In the genomic region with DNA sequence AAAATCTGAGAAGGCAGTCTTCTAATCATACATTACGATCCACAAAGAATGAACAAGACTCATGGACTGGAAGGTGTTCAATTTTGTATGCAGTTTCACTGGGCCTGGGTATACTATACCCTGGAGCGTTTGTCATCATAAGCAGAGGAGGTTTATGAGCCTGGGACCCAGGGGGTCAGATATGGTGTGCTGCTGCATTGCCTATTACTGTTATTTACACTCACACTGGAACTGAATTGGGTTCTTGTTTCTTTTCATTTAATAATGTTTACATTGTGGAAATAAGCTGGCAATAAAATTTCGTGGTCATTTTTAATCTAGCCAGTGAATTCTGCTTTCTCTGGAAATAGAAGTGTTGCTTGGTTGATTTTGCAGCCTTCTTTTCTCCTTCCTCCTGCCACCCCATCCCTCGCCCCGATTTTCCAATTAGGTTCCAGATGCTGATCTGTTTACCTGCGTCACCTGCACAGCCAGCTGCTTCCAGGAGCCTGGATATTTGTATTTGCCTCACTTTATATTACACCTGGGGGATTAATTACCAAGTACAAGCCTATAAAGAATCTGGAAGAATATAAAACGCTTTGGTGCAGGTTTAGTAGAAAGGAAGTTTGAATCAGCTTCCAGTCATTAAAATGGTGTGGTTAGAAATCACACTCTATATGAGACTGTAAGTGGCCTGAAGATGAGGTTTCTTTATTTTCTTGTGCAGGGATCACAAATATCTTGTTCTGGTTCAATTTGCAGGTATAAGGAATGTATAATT, we compare ENCODE assay signal across 1 cellular context.
TF ChIP-seq lines count a peak whose summit lies in the region.

No MANE protein-coding gene starts in this region.

TF ChIP-seq in HEK293, 187 proteins besides CTCF, POLR2A, EP300 and RAD21 (continued from another document and continues in another):
- TF ChIP-seq ZNF24 (tag by site-specific recombination; IDR thresholded peaks at IDR 0.05): no peak
- no peak for TF ChIP-seq ZNF416 (tag by site-specific recombination; IDR thresholded peaks at IDR 0.05)
- peak; percentile 68; the same call in 1 of the 2 replicates for TF ChIP-seq OVOL3 (tag by site-specific recombination; IDR thresholded peaks at IDR 0.05)
- TF ChIP-seq GLIS2 (tag by site-specific recombination; IDR thresholded peaks at IDR 0.05): 0 out of 2 replicates have a peak, but pooled peaks have one; percentile 16
- TF ChIP-seq ZNF398 (tag by site-specific recombination; IDR thresholded peaks at IDR 0.05): no peak
- peak; percentile 72; the same call in 1 of the 2 replicates for TF ChIP-seq KLF7 (tag by site-specific recombination; IDR thresholded peaks at IDR 0.05; ENCODE audit: borderline replicate concordance)
- no peak for TF ChIP-seq ZNF449 (tag by site-specific recombination; IDR thresholded peaks at IDR 0.05)
- no peak for TF ChIP-seq SALL2 (tag by site-specific recombination; IDR thresholded peaks at IDR 0.05; ENCODE audit: borderline replicate concordance)
- TF ChIP-seq ZNF558 (tag by site-specific recombination; IDR thresholded peaks at IDR 0.05): no peak
- TF ChIP-seq ZNF626 (tag by site-specific recombination; IDR thresholded peaks at IDR 0.05): no peak
- TF ChIP-seq ZNF146 (tag by site-specific recombination; IDR thresholded peaks at IDR 0.05): no peak
- no peak for TF ChIP-seq ZNF664 (tag by site-specific recombination; IDR thresholded peaks at IDR 0.05)
- no peak for TF ChIP-seq ZNF354C (tag by site-specific recombination; IDR thresholded peaks at IDR 0.05; ENCODE audit: borderline replicate concordance, low read depth)
- TF ChIP-seq BCL11B (tag by site-specific recombination; IDR thresholded peaks at IDR 0.05; ENCODE audit: low read depth): no peak
- TF ChIP-seq ZNF514 (tag by site-specific recombination; IDR thresholded peaks at IDR 0.05): no peak
- TF ChIP-seq KLF1 (tag by site-specific recombination; IDR thresholded peaks at IDR 0.05): no peak
- TF ChIP-seq ZNF423 (tag by site-specific recombination; IDR thresholded peaks at IDR 0.05): peak; percentile 68
- no peak for TF ChIP-seq EGR2 (tag by site-specific recombination; IDR thresholded peaks at IDR 0.05; ENCODE audit: low read depth)
- 0 out of 2 replicates have a peak, but pooled peaks have one; percentile 31 for TF ChIP-seq ZNF10 (tag by site-specific recombination; IDR thresholded peaks at IDR 0.05)
- no peak for TF ChIP-seq ZBTB26 (tag by site-specific recombination; optimal IDR thresholded peaks at IDR 0.05)
- no peak for TF ChIP-seq ZNF623 (tag by site-specific recombination; IDR thresholded peaks at IDR 0.05)
- no peak for TF ChIP-seq ZNF768 (tag by site-specific recombination; IDR thresholded peaks at IDR 0.05)
- no peak for TF ChIP-seq KLF9 (tag by site-specific recombination; IDR thresholded peaks at IDR 0.05; ENCODE audit: low read depth)
- no peak for TF ChIP-seq ZNF555 (tag by site-specific recombination; conservative IDR thresholded peaks at IDR 0.05)
- TF ChIP-seq ZSCAN30 (tag by site-specific recombination; IDR thresholded peaks at IDR 0.05): peak; percentile 92
- TF ChIP-seq ZNF324 (tag by site-specific recombination; IDR thresholded peaks at IDR 0.05): no peak
- no peak for TF ChIP-seq ZEB2 (tag by site-specific recombination; IDR thresholded peaks at IDR 0.05)
- no peak for TF ChIP-seq ZFP3 (tag by site-specific recombination; IDR thresholded peaks at IDR 0.05; ENCODE audit: low read depth)
- no peak for TF ChIP-seq PRDM1 (tag by site-specific recombination; IDR thresholded peaks at IDR 0.05)
- TF ChIP-seq ZNF660 (tag by site-specific recombination; IDR thresholded peaks at IDR 0.05): no peak
- TF ChIP-seq ZNF777 (tag by site-specific recombination; IDR thresholded peaks at IDR 0.05; ENCODE audit: borderline replicate concordance): no peak
- no peak for TF ChIP-seq ZNF624 (tag by site-specific recombination; IDR thresholded peaks at IDR 0.05)
- TF ChIP-seq ZNF169 (tag by site-specific recombination; IDR thresholded peaks at IDR 0.05): no peak
- no peak for TF ChIP-seq ZNF785 (tag by site-specific recombination; IDR thresholded peaks at IDR 0.05)
- no peak for TF ChIP-seq ZNF148 (tag by site-specific recombination; IDR thresholded peaks at IDR 0.05; ENCODE audit: borderline replicate concordance)
- no peak for TF ChIP-seq ZNF132 (tag by site-specific recombination; IDR thresholded peaks at IDR 0.05; ENCODE audit: borderline replicate concordance)
- no peak for TF ChIP-seq ZNF473 (tag by site-specific recombination; IDR thresholded peaks at IDR 0.05)
- no peak for TF ChIP-seq ZNF155 (tag by site-specific recombination; IDR thresholded peaks at IDR 0.05)
- TF ChIP-seq, protein P1, sequence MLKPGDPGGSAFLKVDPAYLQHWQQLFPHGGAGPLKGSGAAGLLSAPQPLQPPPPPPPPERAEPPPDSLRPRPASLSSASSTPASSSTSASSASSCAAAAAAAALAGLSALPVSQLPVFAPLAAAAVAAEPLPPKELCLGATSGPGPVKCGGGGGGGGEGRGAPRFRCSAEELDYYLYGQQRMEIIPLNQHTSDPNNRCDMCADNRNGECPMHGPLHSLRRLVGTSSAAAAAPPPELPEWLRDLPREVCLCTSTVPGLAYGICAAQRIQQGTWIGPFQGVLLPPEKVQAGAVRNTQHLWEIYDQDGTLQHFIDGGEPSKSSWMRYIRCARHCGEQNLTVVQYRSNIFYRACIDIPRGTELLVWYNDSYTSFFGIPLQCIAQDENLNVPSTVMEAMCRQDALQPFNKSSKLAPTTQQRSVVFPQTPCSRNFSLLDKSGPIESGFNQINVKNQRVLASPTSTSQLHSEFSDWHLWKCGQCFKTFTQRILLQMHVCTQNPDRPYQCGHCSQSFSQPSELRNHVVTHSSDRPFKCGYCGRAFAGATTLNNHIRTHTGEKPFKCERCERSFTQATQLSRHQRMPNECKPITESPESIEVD (tag by site-specific recombination; IDR thresholded peaks at IDR 0.05): peak; percentile 96
- TF ChIP-seq RBAK (tag by site-specific recombination; IDR thresholded peaks at IDR 0.05): no peak
- no peak for TF ChIP-seq ZNF621 (tag by site-specific recombination; IDR thresholded peaks at IDR 0.05)
- no peak for TF ChIP-seq ZNF214 (tag by site-specific recombination; IDR thresholded peaks at IDR 0.05; ENCODE audit: borderline replicate concordance)
- TF ChIP-seq TCF7L2 (IDR thresholded peaks at IDR 0.05; ENCODE audit: borderline replicate concordance, low read depth, low read length): no peak
- peak; percentile 95 for TF ChIP-seq ZNF843 (tag by site-specific recombination; IDR thresholded peaks at IDR 0.05)
- no peak for TF ChIP-seq ZNF426 (tag by site-specific recombination; IDR thresholded peaks at IDR 0.05)
- TF ChIP-seq BCL6B (tag by site-specific recombination; IDR thresholded peaks at IDR 0.05): no peak
- TF ChIP-seq ZBTB49 (tag by site-specific recombination; IDR thresholded peaks at IDR 0.05; ENCODE audit: low read depth): no peak
- TF ChIP-seq, protein P2, sequence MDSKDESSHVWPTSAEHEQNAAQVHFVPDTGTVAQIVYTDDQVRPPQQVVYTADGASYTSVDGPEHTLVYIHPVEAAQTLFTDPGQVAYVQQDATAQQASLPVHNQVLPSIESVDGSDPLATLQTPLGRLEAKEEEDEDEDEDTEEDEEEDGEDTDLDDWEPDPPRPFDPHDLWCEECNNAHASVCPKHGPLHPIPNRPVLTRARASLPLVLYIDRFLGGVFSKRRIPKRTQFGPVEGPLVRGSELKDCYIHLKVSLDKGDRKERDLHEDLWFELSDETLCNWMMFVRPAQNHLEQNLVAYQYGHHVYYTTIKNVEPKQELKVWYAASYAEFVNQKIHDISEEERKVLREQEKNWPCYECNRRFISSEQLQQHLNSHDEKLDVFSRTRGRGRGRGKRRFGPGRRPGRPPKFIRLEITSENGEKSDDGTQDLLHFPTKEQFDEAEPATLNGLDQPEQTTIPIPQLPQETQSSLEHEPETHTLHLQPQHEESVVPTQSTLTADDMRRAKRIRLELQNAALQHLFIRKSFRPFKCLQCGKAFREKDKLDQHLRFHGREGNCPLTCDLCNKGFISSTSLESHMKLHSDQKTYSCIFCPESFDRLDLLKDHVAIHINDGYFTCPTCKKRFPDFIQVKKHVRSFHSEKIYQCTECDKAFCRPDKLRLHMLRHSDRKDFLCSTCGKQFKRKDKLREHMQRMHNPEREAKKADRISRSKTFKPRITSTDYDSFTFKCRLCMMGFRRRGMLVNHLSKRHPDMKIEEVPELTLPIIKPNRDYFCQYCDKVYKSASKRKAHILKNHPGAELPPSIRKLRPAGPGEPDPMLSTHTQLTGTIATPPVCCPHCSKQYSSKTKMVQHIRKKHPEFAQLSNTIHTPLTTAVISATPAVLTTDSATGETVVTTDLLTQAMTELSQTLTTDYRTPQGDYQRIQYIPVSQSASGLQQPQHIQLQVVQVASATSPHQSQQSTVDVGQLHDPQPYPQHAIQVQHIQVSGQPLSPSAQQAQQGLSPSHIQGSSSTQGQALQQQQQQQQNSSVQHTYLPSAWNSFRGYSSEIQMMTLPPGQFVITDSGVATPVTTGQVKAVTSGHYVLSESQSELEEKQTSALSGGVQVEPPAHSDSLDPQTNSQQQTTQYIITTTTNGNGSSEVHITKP (tag by site-specific recombination; IDR thresholded peaks at IDR 0.05): no peak
- peak; percentile 82 for TF ChIP-seq ZXDB (tag by site-specific recombination; IDR thresholded peaks at IDR 0.05)
- no peak for TF ChIP-seq ZNF529 (tag by site-specific recombination; IDR thresholded peaks at IDR 0.05; ENCODE audit: insufficient replicate concordance)
